ENCODE assay signal across 19 cellular contexts in the genomic region with DNA sequence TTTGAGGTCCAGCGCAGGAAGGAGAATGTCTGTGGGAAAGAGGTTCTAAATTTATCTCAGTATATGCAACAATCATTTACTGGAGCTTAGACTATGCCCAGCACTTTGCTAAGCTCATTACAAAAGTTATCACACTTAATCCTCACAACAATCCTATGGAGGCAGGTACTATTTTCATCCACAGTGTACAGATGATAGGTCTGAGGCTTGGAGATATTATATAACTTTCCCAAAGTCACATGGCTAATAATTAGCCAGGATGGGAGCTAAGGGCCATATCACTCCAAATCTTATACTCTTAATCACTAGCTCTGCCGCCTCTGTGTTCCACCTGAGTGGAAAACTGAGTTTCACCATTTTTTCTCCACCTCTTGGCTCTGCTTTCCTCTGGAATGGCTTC. TPM values are rescaled to one million over a fixed set of nuclear protein-coding genes. Genes with fewer than 3 reads are reported as not detected.
DNase-seq lines count a peak whose midpoint lies in the region; ATAC-seq, FAIRE-seq and TF ChIP-seq lines count a peak whose summit lies in the region.
"Had no signal": no experiment of that assay in that cellular context is flagged by ENCODE, and none has a peak within 500 bp of the region (broad histone marks: within the 10 kb centered on the region; RNA-seq: fewer than 3 reads in every experiment).

No MANE protein-coding gene starts in this region.

- WGBS in HepG2 (ENCODE audit: low lambda C conversion rate) = 45% methylated on average over 2 of the region's 2 CpGs
- WGBS in small intestine, 3 donors = 28 to 67% (median 44%) methylated on average over 2 of the region's 2 CpGs

- no peaks in the 10 kb centered on the region for H3K36me3 ChIP-seq in HepG2 (replicated peaks in 1 of 2; ENCODE audit: control insufficient read depth in 1 of 2, insufficient read depth in 2 of 2, low read length in 2 of 2)
- no peaks in the 10 kb centered on the region for H3K36me3 ChIP-seq in small intestine (ENCODE audit: control insufficient read depth in 2 of 2, insufficient read depth in 2 of 2, low read length in 2 of 2)
- no peaks in the 10 kb centered on the region for H3K36me3 ChIP-seq in Karpas-422 (ENCODE audit: insufficient read depth, low read length)
- H3K36me3 ChIP-seq in brain microvascular endothelial cell (replicated peaks) = no peaks in the 10 kb centered on the region

- ATAC-seq in HepG2 = no peak
- ATAC-seq: GM23338, HCT116 had no signal

- no peak for TF ChIP-seq RAD21 in HepG2 (CRISPR knock-in tag; IDR thresholded peaks at IDR 0.05)

- no peak overlapping the region for H3K27ac ChIP-seq in HepG2 (ENCODE audit: extremely low read length, insufficient read depth, low read length)
- H3K27ac ChIP-seq in small intestine (ENCODE audit: low read depth in 1 of 2, low read length in 1 of 2) = peak overlapping the region in 1 of 2 donors; percentile 37
- no peak overlapping the region for H3K27ac ChIP-seq in Karpas-422 (ENCODE audit: low read length)
- no peak overlapping the region for H3K27ac ChIP-seq in brain microvascular endothelial cell

- no peak for FAIRE-seq in HepG2 (lab: Jason Lieb, UNC)
- FAIRE-seq in small intestine (lab: Jason Lieb, UNC) = no peak
- FAIRE-seq: G401.6, GM12892 had no signal

- H3K27me3 ChIP-seq in HepG2 (ENCODE audit: control insufficient read depth in 1 of 2, insufficient read depth in 2 of 2, low read length in 2 of 2) (no peaks in the 10 kb centered on the region; a peak in 1 of 5 replicates), small intestine (ENCODE audit: control insufficient read depth in 2 of 2, insufficient read depth in 2 of 2, low read length in 2 of 2) (no peaks in the 10 kb centered on the region), Karpas-422 (ENCODE audit: low read length) (no peaks in the 10 kb centered on the region), brain microvascular endothelial cell (replicated peaks) (peaks cover 12% of the 10 kb centered on the region)

- TF ChIP-seq EP300 in HepG2 (IDR thresholded peaks at IDR 0.05; ENCODE audit: low read depth in 2 of 2, low read length in 2 of 2) (no peak), HepG2 (CRISPR knock-in tag; IDR thresholded peaks at IDR 0.05; ENCODE audit: borderline replicate concordance) (no peak)

- BruUV-seq in HepG2 (replicated peaks; lab: Mats Ljungman, UMichigan) = no TSS peak

- no peak for TF ChIP-seq POLR2A in HepG2 (IDR thresholded peaks at IDR 0.05; ENCODE audit: insufficient read depth in 1 of 2, low read depth in 2 of 2, low read length in 2 of 2)

- intact Hi-C loops in HepG2 (cut with micrococcal nuclease; ENCODE audit: unreplicated experiment) = no loop called here

- POLR2A ChIA-PET in HepG2 (lab: Yijun Ruan, JAX) = no interaction called here

- no peak overlapping the region for H3K4me3 ChIP-seq in HepG2 (replicated peaks in 1 of 3; ENCODE audit: insufficient read depth in 1 of 3, low read depth in 2 of 3, low read length in 3 of 3)
- H3K4me3 ChIP-seq in small intestine (ENCODE audit: low read depth in 1 of 2, low read length in 2 of 2) = no peak overlapping the region
- no peak overlapping the region for H3K4me3 ChIP-seq in Karpas-422 (ENCODE audit: low read length)
- no peak overlapping the region for H3K4me3 ChIP-seq in brain microvascular endothelial cell (ENCODE audit: low read depth, low read length)
- H3K4me3 ChIP-seq: GM23338 had no signal

- DNase-seq in NCI-H82 (lab: John Stamatoyannopoulos, UW) (peak; percentile 72), kidney tubule cell (ENCODE audit: low spot score) (peak; percentile 37), HepG2 (ENCODE audit: low spot score) (no peak), small intestine (peak; percentile 85), LoVo (ENCODE audit: low spot score) (no peak), Karpas-422 (no peak), brain microvascular endothelial cell (no peak)
- DNase-seq: 8988T; C1 segment of cervical spinal cord; Calu3; CD4-positive, alpha-beta memory T cell; COR-L47; DMS153; DND-41; H9 had no signal

- in situ Hi-C loops in HepG2 (cut with HindIII; ENCODE audit: extremely low pct_ligation_motif_present, low pct_unique_long_range_greater_than_20kb) (no loop called here), brain microvascular endothelial cell (cut with HindIII; ENCODE audit: low pct_ligation_motif_present, low sequenced_read_pairs) (no loop called here)

- TF ChIP-seq CTCF in HepG2 (CRISPR knock-in tag; IDR thresholded peaks at IDR 0.05) = no peak
- no peak for TF ChIP-seq CTCF in brain microvascular endothelial cell (IDR thresholded peaks at IDR 0.05; ENCODE audit: low read depth, low read length, missing control alignments)

- H2AFZ ChIP-seq in HepG2 (ENCODE audit: low read length) (no peak overlapping the region), Karpas-422 (ENCODE audit: low read length) (no peak overlapping the region)
- H2AFZ ChIP-seq: GM23338 had no signal

- H3K9ac ChIP-seq in HepG2 (ENCODE audit: insufficient read depth, low read depth, low read length) (no peak overlapping the region), Karpas-422 (ENCODE audit: low read length) (no peak overlapping the region)

- H3K79me2 ChIP-seq in HepG2 (ENCODE audit: insufficient read depth, low read length) = no peaks in the 10 kb centered on the region
- H3K79me2 ChIP-seq in Karpas-422 (ENCODE audit: low read length) = no peaks in the 10 kb centered on the region

- H3K9me3 ChIP-seq in HepG2 (ENCODE audit: low read length) (no peaks in the 10 kb centered on the region), small intestine (ENCODE audit: control insufficient read depth, low read depth) (no peaks in the 10 kb centered on the region), Karpas-422 (ENCODE audit: low read length) (no peaks in the 10 kb centered on the region)

- CTCF ChIA-PET in HepG2 (lab: Yijun Ruan, JAX; ENCODE audit: low intra/inter-chr PET ratio, low total read pairs) = no interaction called here

- H3K4me1 ChIP-seq in HepG2 (ENCODE audit: insufficient read depth, low read length) = 0 out of 2 replicates have a peak, but pooled peaks cover 6% of the 10 kb centered on the region
- H3K4me1 ChIP-seq in small intestine (ENCODE audit: control insufficient read depth in 2 of 2, insufficient read depth in 1 of 2, low read depth in 1 of 2, low read length in 1 of 2) = peaks cover 0 to 11% of the 10 kb centered on the region in 2 donors
- no peaks in the 10 kb centered on the region for H3K4me1 ChIP-seq in Karpas-422 (ENCODE audit: low read length)

- H4K20me1 ChIP-seq in HepG2 (ENCODE audit: insufficient read depth, low read length) (no peaks in the 10 kb centered on the region), Karpas-422 (ENCODE audit: insufficient read depth, low read depth, low read length) (no peaks in the 10 kb centered on the region)

- H3K9me2 ChIP-seq in Karpas-422 (replicated peaks; ENCODE audit: insufficient read depth, low read length) = no peaks in the 10 kb centered on the region

- 0 out of 2 replicates have a peak overlapping the region, but pooled peaks have one; percentile 10 for H3K4me2 ChIP-seq in HepG2 (ENCODE audit: low read depth, low read length)
- H3K4me2 ChIP-seq in Karpas-422 (ENCODE audit: low read depth, low read length, poor library complexity, severe bottlenecking) = no peak overlapping the region
- H3K4me2 ChIP-seq: GM23338 had no signal

TF ChIP-seq in HepG2, 621 proteins besides CTCF, POLR2A, EP300 and RAD21 (continues in another document):
- TF ChIP-seq TP53 (CRISPR knock-in tag; conservative IDR thresholded peaks at IDR 0.05) (no peak), RARA (CRISPR knock-in tag; IDR thresholded peaks at IDR 0.05) (no peak)
- TF ChIP-seq, protein P1, sequence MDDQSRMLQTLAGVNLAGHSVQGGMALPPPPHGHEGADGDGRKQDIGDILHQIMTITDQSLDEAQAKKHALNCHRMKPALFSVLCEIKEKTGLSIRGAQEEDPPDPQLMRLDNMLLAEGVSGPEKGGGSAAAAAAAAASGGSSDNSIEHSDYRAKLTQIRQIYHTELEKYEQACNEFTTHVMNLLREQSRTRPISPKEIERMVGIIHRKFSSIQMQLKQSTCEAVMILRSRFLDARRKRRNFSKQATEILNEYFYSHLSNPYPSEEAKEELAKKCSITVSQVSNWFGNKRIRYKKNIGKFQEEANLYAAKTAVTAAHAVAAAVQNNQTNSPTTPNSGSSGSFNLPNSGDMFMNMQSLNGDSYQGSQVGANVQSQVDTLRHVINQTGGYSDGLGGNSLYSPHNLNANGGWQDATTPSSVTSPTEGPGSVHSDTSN (CRISPR knock-in tag; IDR thresholded peaks at IDR 0.05; ENCODE audit: borderline replicate concordance) = no peak

RNA-seq across cellular contexts. Expression of a gene that starts 47.3 kb away (rescaled TPM):
- 162 and 284 TPM in 2 replicates for total RNA-seq in HepG2 (2016; rRNA removed; fragmentation: Illumina TruSeq; extraction: Trizol)
- 44.8 and 58.6 TPM in 2 replicates for total RNA-seq in HepG2 (2016; cell fraction: cytosol; rRNA removed; fragmentation: Illumina TruSeq; extraction: Trizol; ENCODE audit: low read depth)
- 162 and 279 TPM in 2 replicates for total RNA-seq in HepG2 (2016; cell fraction: insoluble cytoplasmic fraction; rRNA removed; fragmentation: Illumina TruSeq; extraction: Trizol)
- 104 and 119 TPM in 2 replicates for total RNA-seq in HepG2 (2016; cell fraction: membrane; rRNA removed; fragmentation: Illumina TruSeq; extraction: Trizol)
- 189 and 204 TPM in 2 replicates for total RNA-seq in HepG2 (2016; cell fraction: nucleus; rRNA removed; fragmentation: Illumina TruSeq; extraction: Trizol)
- polyA plus RNA-seq in HepG2 (2011; rRNA removed) (94.9 and 114 TPM in 2 replicates), small intestine (100 to 1,000 TPM in 1 of 3 donors, 10 to 100 TPM in 2; 54.0 to 102 (median 66.6) TPM)
- polyA plus RNA-seq in HepG2 (2011; cell fraction: cytosol; rRNA removed) = 74.4 and 98.8 TPM in 2 replicates
- 51.0 and 58.1 TPM in 2 replicates for polyA plus RNA-seq in HepG2 (2011; cell fraction: nucleus; rRNA removed)
- polyA plus RNA-seq in HepG2 (2012) = 80.9 and 114 TPM in 2 replicates
- polyA plus RNA-seq in HepG2 (2016; cell fraction: cytosol; fragmentation: Illumina TruSeq; extraction: Trizol; ENCODE audit: low read depth) = 16.0 and 18.8 TPM in 2 replicates
- polyA plus RNA-seq in HepG2 (2016; cell fraction: insoluble cytoplasmic fraction; fragmentation: Illumina TruSeq; extraction: Trizol; ENCODE audit: low read depth) = 277 and 286 TPM in 2 replicates
- 61.3 and 64.2 TPM in 2 replicates for polyA plus RNA-seq in HepG2 (2016; cell fraction: membrane; fragmentation: Illumina TruSeq; extraction: Trizol; ENCODE audit: low read depth)
- polyA plus RNA-seq in HepG2 (2016; cell fraction: nucleus; fragmentation: Illumina TruSeq; extraction: Trizol; ENCODE audit: insufficient read depth, low read depth) = 144 and 159 TPM in 2 replicates
- 229 and 694 TPM in 2 replicates for polyA minus RNA-seq in HepG2 (2011; rRNA and poly(A)+ RNA removed; ENCODE audit: low replicate concordance)
- 122 and 129 TPM in 2 replicates for polyA minus RNA-seq in HepG2 (2011; cell fraction: cytosol; rRNA and poly(A)+ RNA removed)
- 193 and 204 TPM in 2 replicates for polyA minus RNA-seq in HepG2 (2011; cell fraction: nucleus; rRNA and poly(A)+ RNA removed)
- total RNA-seq in Karpas-422 (2014; rRNA removed; shearing (Covaris generic); ENCODE audit: low replicate concordance) = 195 and 234 TPM in 2 replicates

Comparison
In these comparisons a context has a peak if more than half of its experiments do, and no peak if none do; other contexts are left out.
1. DNase-seq: peak in NCI-H82 (single experiment), kidney tubule cell (single experiment) and small intestine (single experiment); none in HepG2 (single experiment), LoVo (single experiment), Karpas-422 (single experiment) and brain microvascular endothelial cell (single experiment).